ENCODE assay signal across 29 cellular contexts in genomic region chr20:60272790-60273189, GRCh38.
"Had no signal": no experiment of that assay in that cellular context is flagged by ENCODE, and none has a peak within 500 bp of the region (broad histone marks: within the 10 kb centered on the region; RNA-seq: fewer than 3 reads in every experiment).

No MANE protein-coding gene starts in this region.

- DNase-seq: activated CD4-positive, alpha-beta memory T cell treated with anti-CD3 and anti-CD28 coated beads for 36 hours; activated CD4-positive, alpha-beta T cell treated with anti-CD3 and anti-CD28 coated beads, Interleukin-2, amount 10 ng/mL, durations not matched to agents 24 days and 14 days; activated CD4-positive, CD25-positive, alpha-beta regulatory T cell treated with anti-CD3 and anti-CD28 coated beads, Interleukin-2, amount 50 U/mL, for 72 hours; activated CD8-positive, alpha-beta memory T cell treated with anti-CD3 and anti-CD28 coated beads, Interleukin-2, amount 50 U/mL, for 4 hours; activated gamma-delta T cell treated with Interleukin-2 at 50 U/mL for 16 hours; activated naive CD4-positive, alpha-beta T cell treated with anti-CD3 and anti-CD28 coated beads, Interleukin-2, amount 50 U/mL, for 16 hours; activated T-cell treated with anti-CD3 and anti-CD28 coated beads, Interleukin-2, amount 50 U/mL, for 1 hour; amygdala; foreskin fibroblast; head of caudate nucleus; hippocampal formation; immature natural killer cell; kidney; left colon; mammary epithelial cell; nephron progenitor cell; stimulated activated CD4-positive, alpha-beta T cell treated with anti-CD3 and anti-CD28 coated beads, Interleukin-12 subunit alpha, Interleukin-12 subunit beta, amount 100 ng/mL, for 4 hours; stimulated activated CD4-positive, alpha-beta T cell treated with anti-CD3 and anti-CD28 coated beads, Interleukin-4, amount 100 ng/mL, for 1 hour; stimulated activated naive CD8-positive, alpha-beta T cell treated with anti-CD3 and anti-CD28 coated beads, Interleukin-15, Interleukin-2, amounts not matched to agents 100 U/mL and 50 U/mL, for 24 hours; T-helper 9 cell; testis; uterus; WERI-Rb-1 had no signal

- H3K27me3 Mint-ChIP-seq: activated CD4-positive, alpha-beta T cell treated with anti-CD3 and anti-CD28 coated beads, Interleukin-2, amount 10 ng/mL, durations not matched to agents 24 days and 14 days had no signal

- H3K36me3 Mint-ChIP-seq: activated CD4-positive, alpha-beta memory T cell treated with anti-CD3 and anti-CD28 coated beads for 36 hours; type B pancreatic cell had no signal

- H3K4me3 ChIP-seq: skin epidermis, testis, uterus had no signal

- H3K4me3 Mint-ChIP-seq: activated CD4-positive, alpha-beta memory T cell treated with anti-CD3 and anti-CD28 coated beads for 36 hours; activated CD4-positive, alpha-beta T cell treated with anti-CD3 and anti-CD28 coated beads, Interleukin-2, amount 10 ng/mL, durations not matched to agents 24 days and 14 days; activated T-helper 1 cell treated with anti-CD3 and anti-CD28 coated beads, Interleukin-12 subunit alpha, Interleukin-12 subunit beta, Interleukin-2, Interleukin-4 antibody, amounts not matched to agents 30 ng/mL and 10 ng/mL and 1 ng/mL, durations not matched to agents 14 hours and 24 hours and 36 hours; immature natural killer cell; nephron progenitor cell; type B pancreatic cell had no signal

- ATAC-seq: esophagus mucosa; left colon; sciatic nerve; stimulated activated naive CD8-positive, alpha-beta T cell treated with anti-CD3 and anti-CD28 coated beads, Interleukin-15, Interleukin-2, amounts not matched to agents 100 U/mL and 50 U/mL, for 24 hours had no signal

- H3K9me3 Mint-ChIP-seq: activated CD4-positive, alpha-beta memory T cell treated with anti-CD3 and anti-CD28 coated beads for 36 hours; activated CD4-positive, alpha-beta T cell treated with anti-CD3 and anti-CD28 coated beads, Interleukin-2, amount 10 ng/mL, durations not matched to agents 24 days and 14 days; activated T-helper 1 cell treated with anti-CD3 and anti-CD28 coated beads, Interleukin-12 subunit alpha, Interleukin-12 subunit beta, Interleukin-2, Interleukin-4 antibody, amounts not matched to agents 30 ng/mL and 10 ng/mL and 1 ng/mL, durations not matched to agents 14 hours and 24 hours and 36 hours; immature natural killer cell; type B pancreatic cell had no signal

- H3K4me1 Mint-ChIP-seq: activated CD4-positive, alpha-beta T cell treated with anti-CD3 and anti-CD28 coated beads, Interleukin-2, amount 10 ng/mL, durations not matched to agents 24 days and 14 days; immature natural killer cell had no signal

- H3K27ac Mint-ChIP-seq: activated CD4-positive, alpha-beta memory T cell treated with anti-CD3 and anti-CD28 coated beads for 36 hours; activated CD4-positive, alpha-beta T cell treated with anti-CD3 and anti-CD28 coated beads, Interleukin-2, amount 10 ng/mL, durations not matched to agents 24 days and 14 days; activated T-helper 1 cell treated with anti-CD3 and anti-CD28 coated beads, Interleukin-12 subunit alpha, Interleukin-12 subunit beta, Interleukin-2, Interleukin-4 antibody, amounts not matched to agents 30 ng/mL and 10 ng/mL and 1 ng/mL, durations not matched to agents 14 hours and 24 hours and 36 hours; immature natural killer cell; nephron progenitor cell; progenitor cell of endocrine pancreas; type B pancreatic cell had no signal
